In the genomic region with DNA sequence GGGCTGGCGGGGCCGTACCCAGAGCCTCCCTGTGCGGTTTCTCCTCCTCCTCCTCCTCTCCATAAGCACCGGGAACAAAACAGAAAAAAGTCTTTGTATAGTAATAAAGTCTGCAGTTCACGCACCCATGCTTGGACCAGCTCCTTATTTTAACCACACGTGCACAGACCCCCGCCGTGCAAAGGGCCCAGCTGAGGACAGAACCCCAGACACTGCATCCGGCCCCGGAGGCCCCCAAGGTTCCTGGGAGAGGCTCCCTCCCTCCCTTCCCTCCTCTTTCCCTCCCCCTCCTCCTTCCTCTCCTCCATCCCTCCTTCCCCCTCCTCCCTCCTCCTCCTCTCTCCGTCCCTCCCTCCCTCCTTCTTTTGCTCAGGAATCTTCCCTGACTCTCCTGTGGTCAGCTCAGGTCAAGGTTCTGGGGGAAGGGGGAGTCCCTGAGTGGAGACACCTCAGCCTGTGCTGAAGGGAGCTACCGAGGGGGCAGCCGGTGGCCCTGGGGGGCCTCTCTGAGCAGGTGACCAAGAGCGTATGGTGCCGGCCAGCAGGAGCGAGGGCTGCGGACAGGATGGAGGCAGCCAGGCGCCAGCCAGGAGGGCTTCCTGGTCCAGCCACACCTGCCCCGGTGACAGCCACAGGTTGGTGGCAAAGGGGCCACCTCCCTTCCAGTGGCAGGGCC, we compare ENCODE assay signal across 1 cellular context.
TF ChIP-seq lines count a peak whose summit lies in the region.

No MANE protein-coding gene starts in this region.

TF ChIP-seq in H1, 55 proteins besides CTCF, POLR2A, EP300 and RAD21:
- TF ChIP-seq KDM4A (IDR thresholded peaks at IDR 0.05; ENCODE audit: low read depth, low read length, severe bottlenecking): no peak
- TF ChIP-seq SUZ12 (IDR thresholded peaks at IDR 0.05; ENCODE audit: low read length): no peak
- TF ChIP-seq PHF8 (conservative IDR thresholded peaks at IDR 0.05; ENCODE audit: low read depth, low read length): no peak
- TF ChIP-seq JUND (IDR thresholded peaks at IDR 0.05; ENCODE audit: low read length): no peak
- no peak for TF ChIP-seq RXRA (IDR thresholded peaks at IDR 0.05; ENCODE audit: insufficient read depth, low read depth, low read length)
- TF ChIP-seq, protein P1, sequence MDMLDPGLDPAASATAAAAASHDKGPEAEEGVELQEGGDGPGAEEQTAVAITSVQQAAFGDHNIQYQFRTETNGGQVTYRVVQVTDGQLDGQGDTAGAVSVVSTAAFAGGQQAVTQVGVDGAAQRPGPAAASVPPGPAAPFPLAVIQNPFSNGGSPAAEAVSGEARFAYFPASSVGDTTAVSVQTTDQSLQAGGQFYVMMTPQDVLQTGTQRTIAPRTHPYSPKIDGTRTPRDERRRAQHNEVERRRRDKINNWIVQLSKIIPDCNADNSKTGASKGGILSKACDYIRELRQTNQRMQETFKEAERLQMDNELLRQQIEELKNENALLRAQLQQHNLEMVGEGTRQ (IDR thresholded peaks at IDR 0.05; ENCODE audit: low read length): no peak
- TF ChIP-seq, protein P2, sequence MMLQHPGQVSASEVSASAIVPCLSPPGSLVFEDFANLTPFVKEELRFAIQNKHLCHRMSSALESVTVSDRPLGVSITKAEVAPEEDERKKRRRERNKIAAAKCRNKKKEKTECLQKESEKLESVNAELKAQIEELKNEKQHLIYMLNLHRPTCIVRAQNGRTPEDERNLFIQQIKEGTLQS (IDR thresholded peaks at IDR 0.05; ENCODE audit: insufficient read depth, low read depth, low read length): no peak
- no peak for TF ChIP-seq SIN3A (conservative IDR thresholded peaks at IDR 0.05 in 1 of 2, IDR thresholded peaks at IDR 0.05 in 1 of 2; ENCODE audit: low read depth in 1 of 2, low read length in 2 of 2)
- TF ChIP-seq EZH2 (IDR thresholded peaks at IDR 0.05; ENCODE audit: low read depth, low read length, severe bottlenecking): no peak
- no peak for TF ChIP-seq RNF2 (IDR thresholded peaks at IDR 0.05; ENCODE audit: borderline replicate concordance, low read depth, low read length, missing control alignments, poor library complexity, severe bottlenecking)
- TF ChIP-seq RFX5 (IDR thresholded peaks at IDR 0.05; ENCODE audit: borderline replicate concordance, low read depth, low read length): no peak
- no peak for TF ChIP-seq CTBP2 (IDR thresholded peaks at IDR 0.05; ENCODE audit: borderline replicate concordance, insufficient read depth, insufficient read length, low read length)
TF ChIP-seq in H1: peak in this region for 0.
